In the genomic region with DNA sequence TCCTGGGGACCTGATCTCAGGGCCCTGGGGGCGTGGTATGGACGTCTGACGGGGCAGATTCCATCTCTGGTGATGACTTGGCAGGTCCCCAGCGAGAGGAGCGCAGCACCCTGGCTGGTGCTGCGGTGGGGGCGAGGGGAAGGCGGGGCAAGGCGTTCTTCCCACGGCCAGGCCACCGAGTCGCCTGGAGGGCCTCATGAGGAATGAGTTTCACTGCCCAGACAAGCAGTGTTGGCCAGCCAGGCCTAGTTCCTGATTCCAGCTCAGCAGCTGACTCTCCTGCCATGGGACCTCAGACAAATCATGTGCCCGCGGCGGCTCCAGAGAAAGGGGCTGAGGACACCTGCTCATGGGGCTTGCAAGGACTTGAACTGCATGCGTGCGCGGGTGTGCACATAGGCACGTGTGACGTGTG, we compare ENCODE assay signal across 8 cellular contexts. TPM values are rescaled to one million over a fixed set of nuclear protein-coding genes. Genes with fewer than 3 reads are reported as not detected.
DNase-seq lines count a peak whose midpoint lies in the region; ATAC-seq, FAIRE-seq and TF ChIP-seq lines count a peak whose summit lies in the region.
"Not testable (repeated sequence)": the region's sequence is repeated elsewhere in the genome, so short reads cannot be mapped to it uniquely, and the experiment has no call there.

No MANE protein-coding gene starts in this region.

- WGBS in K562 (ENCODE audit: insufficient coverage, low coverage, missing lambda C conversion rate) = no CpG with 5 or more reads among the region's 20 CpGs
- WGBS in right lobe of liver (ENCODE audit: insufficient coverage, low coverage, low lambda C conversion rate, missing lambda C conversion rate) = no CpG with 5 or more reads among the region's 20 CpGs
- WGBS in upper lobe of left lung, 2 donors = no CpG with 5 or more reads among the region's 20 CpGs

- not testable (repeated sequence) for TF ChIP-seq CTCF in K562 (IDR thresholded peaks at IDR 0.05 in 2 of 3, conservative IDR thresholded peaks at IDR 0.05 in 1 of 3; ENCODE audit: insufficient read depth in 2 of 3, low read depth in 1 of 3, low read length in 3 of 3); right lobe of liver (IDR thresholded peaks at IDR 0.05); upper lobe of left lung (IDR thresholded peaks at IDR 0.05)

- CTCF ChIA-PET in K562 (lab: Yijun Ruan, JAX; ENCODE audit: low intra/inter-chr PET ratio) = not testable (repeated sequence)

- not testable (repeated sequence) for TF ChIP-seq POLR2A in K562 (conservative IDR thresholded peaks at IDR 0.05); right lobe of liver (IDR thresholded peaks at IDR 0.05); upper lobe of left lung (IDR thresholded peaks at IDR 0.05)

- H3K27ac ChIP-seq in K562 (ENCODE audit: extremely low read depth, low read depth, low read length); right lobe of liver; upper lobe of left lung: not testable (repeated sequence)

- in situ Hi-C loops in K562 (cut with MboI) = loop anchor here (25.0 kb wide), 1 partner anchor 132 kb away; a partner anchor contains a TSS

- H3K36me3 ChIP-seq in K562 (ENCODE audit: control insufficient read depth, insufficient read depth, low read length); right lobe of liver; upper lobe of left lung: not testable (repeated sequence)

- not testable (repeated sequence) for H3K4me2 ChIP-seq in K562 (ENCODE audit: insufficient read depth, low read length)

- H3K27me3 ChIP-seq in K562 (ENCODE audit: control insufficient read depth in 2 of 2, insufficient read depth in 2 of 2, low read length in 2 of 2); right lobe of liver; upper lobe of left lung: not testable (repeated sequence)

- not testable (repeated sequence) for DNase-seq in K562 (ENCODE audit: extremely low read depth in 1 of 4, low spot score in 3 of 4); right lobe of liver; upper lobe of left lung

- H4K20me1 ChIP-seq in K562 (replicated peaks; ENCODE audit: control insufficient read depth, insufficient read depth, low read length) = not testable (repeated sequence)

- FAIRE-seq in K562 (lab: Jason Lieb, UNC) = peak; percentile 64

- not testable (repeated sequence) for H2AFZ ChIP-seq in K562 (ENCODE audit: low read depth, low read length)

- POLR2A ChIA-PET in K562 (lab: Yijun Ruan, JAX) = not testable (repeated sequence)

- intact Hi-C loops in K562 (cut with micrococcal nuclease); right lobe of liver (cut with DNase I): not testable (repeated sequence)

- BruUV-seq in K562 (replicated peaks; lab: Mats Ljungman, UMichigan) = not testable (repeated sequence)

- not testable (repeated sequence) for H3K9me3 ChIP-seq in K562 (replicated peaks; ENCODE audit: control insufficient read depth, insufficient read depth, low read depth, low read length); right lobe of liver; upper lobe of left lung

- H3K9me1 ChIP-seq in K562 (ENCODE audit: control insufficient read depth, insufficient read depth, low read length) = not testable (repeated sequence)

- not testable (repeated sequence) for H3K4me3 ChIP-seq in K562, right lobe of liver, upper lobe of left lung

- H3K79me2 ChIP-seq in K562 (ENCODE audit: control insufficient read depth, insufficient read depth, low read length) = not testable (repeated sequence)

- H3K9ac ChIP-seq in K562 (ENCODE audit: insufficient read depth in 1 of 2, low read depth in 2 of 2, low read length in 2 of 2) = not testable (repeated sequence)

- H3K4me1 ChIP-seq in K562 (replicated peaks in 1 of 2; ENCODE audit: control insufficient read depth in 2 of 2, insufficient read depth in 2 of 2, low read length in 2 of 2); right lobe of liver; upper lobe of left lung: not testable (repeated sequence)

- TF ChIP-seq EP300 in K562 (IDR thresholded peaks at IDR 0.05; ENCODE audit: low read length); upper lobe of left lung (IDR thresholded peaks at IDR 0.05): not testable (repeated sequence)

- peak; percentile 27 for ATAC-seq in GM18520 (IDR thresholded peaks at IDR 0.05; ENCODE audit: unreplicated experiment)
- peak; percentile 24 for ATAC-seq in GM19395 (IDR thresholded peaks at IDR 0.05; ENCODE audit: unreplicated experiment)
- ATAC-seq in HG02588 (IDR thresholded peaks at IDR 0.05; ENCODE audit: unreplicated experiment) = peak; percentile 28
- ATAC-seq in HG03045 (IDR thresholded peaks at IDR 0.05; ENCODE audit: unreplicated experiment) = peak; percentile 14
- ATAC-seq in HG03521 (IDR thresholded peaks at IDR 0.05; ENCODE audit: unreplicated experiment) = peak; percentile 16
- peak; percentile 87 for ATAC-seq in K562
- peak; percentile 42 to 64 (median 52) for ATAC-seq in right lobe of liver
- peak; percentile 61 to 65 for ATAC-seq in upper lobe of left lung (ENCODE audit: low FRiP score in 2 of 2)

- TF ChIP-seq RAD21 in K562 (CRISPR knock-in tag; conservative IDR thresholded peaks at IDR 0.05 in 1 of 2, IDR thresholded peaks at IDR 0.05 in 1 of 2) = not testable (repeated sequence)

RNA-seq across cellular contexts. Expression of a gene that starts 21.3 kb away (rescaled TPM):
- 125 and 198 TPM in 2 replicates for total RNA-seq in K562 (2011; cell fraction: chromatin; rRNA removed; ENCODE audit: low replicate concordance)
- 96.3 and 112 TPM in 2 replicates for total RNA-seq in K562 (2011; cell fraction: nucleolus; rRNA removed)
- total RNA-seq in K562 (2011; cell fraction: nucleoplasm; rRNA removed) = 120 and 121 TPM in 2 replicates
- 45.4 and 64.8 TPM in 2 replicates for total RNA-seq in K562 (2014; rRNA removed)
- 20.4 and 26.6 TPM in 2 replicates for total RNA-seq in K562 (2014; rRNA removed; fragmentation: Illumina TruSeq; extraction: Trizol)
- 37.8 and 39.5 TPM in 2 replicates for total RNA-seq in K562 (2015; rRNA removed; fragmentation: Illumina TruSeq; extraction: Trizol)
- total RNA-seq in K562 (2021) = 70.1 and 77.0 TPM in 2 replicates
- 45.4 and 47.3 TPM in 2 replicates for polyA plus RNA-seq in K562 (2011; rRNA removed)
- 50.0 and 94.6 TPM in 2 replicates for polyA plus RNA-seq in K562 (2011; cell fraction: cytosol; rRNA removed)
- 97.1 and 134 TPM in 2 replicates for polyA plus RNA-seq in K562 (2011; cell fraction: nucleus; rRNA removed)
- polyA plus RNA-seq in K562 (2012) = 55.4 and 77.7 TPM in 2 replicates
- 25.3 and 36.6 TPM in 2 replicates for polyA plus RNA-seq in K562 (2014; fragmentation: Illumina TruSeq; extraction: Trizol)
- polyA plus RNA-seq in K562 (2014; fragmentation: Nextera tagmentation; extraction: Ambion mirVana) = 10 to 100 TPM; 11.2 to 24.9 TPM
- polyA plus RNA-seq in K562 (2014; rRNA removed) = 65.4 and 78.6 TPM in 2 replicates
- 22.0 and 25.5 TPM in 2 replicates for polyA minus RNA-seq in K562 (2011; rRNA and poly(A)+ RNA removed)
- polyA minus RNA-seq in K562 (2011; cell fraction: cytosol; rRNA and poly(A)+ RNA removed) = 21.8 and 29.4 TPM in 2 replicates
- polyA minus RNA-seq in K562 (2011; cell fraction: nucleus; rRNA and poly(A)+ RNA removed) = 43.9 and 44.2 TPM in 2 replicates
- 10 to 100 TPM in 3 of 6 experiments, 1 to 10 TPM in 3; 5.8 to 83.8 (median 11.1) TPM for total RNA-seq in right lobe of liver
- 10 to 100 TPM in 3 of 6 donors, 1 to 10 TPM in 3; 4.9 to 51.7 (median 10.2) TPM for total RNA-seq in upper lobe of left lung

RNA-seq across cellular contexts. Expression of a gene that starts 47.6 kb away (rescaled TPM):
- 95.1 and 192 TPM in 2 replicates for total RNA-seq in K562 (2011; cell fraction: chromatin; rRNA removed; ENCODE audit: low replicate concordance)
- total RNA-seq in K562 (2011; cell fraction: nucleolus; rRNA removed) = 89.4 and 101 TPM in 2 replicates
- 53.8 and 68.3 TPM in 2 replicates for total RNA-seq in K562 (2011; cell fraction: nucleoplasm; rRNA removed)
- total RNA-seq in K562 (2014; rRNA removed) (47.0 and 58.9 TPM in 2 replicates), K562 (2014; rRNA removed; fragmentation: Illumina TruSeq; extraction: Trizol) (23.1 and 24.6 TPM in 2 replicates), K562 (2015; rRNA removed; fragmentation: Illumina TruSeq; extraction: Trizol) (33.1 and 36.6 TPM in 2 replicates), K562 (2021) (46.5 and 57.6 TPM in 2 replicates), right lobe of liver (1 to 10 TPM in 5 of 6 experiments, under 1 TPM in 1; 0.93 to 7.5 (median 3.0) TPM), upper lobe of left lung (10 to 100 TPM in 2 of 6 donors, 1 to 10 TPM in 4; 2.0 to 15.7 (median 3.1) TPM)
- polyA plus RNA-seq in K562 (2011; rRNA removed) (27.7 and 28.7 TPM in 2 replicates), K562 (2014; fragmentation: Illumina TruSeq; extraction: Trizol) (31.1 and 35.2 TPM in 2 replicates), K562 (2014; fragmentation: Nextera tagmentation; extraction: Ambion mirVana) (1 to 10 TPM in 1 of 2 experiments, under 1 TPM in 1; 0.72 to 1.9 TPM), K562 (2014; rRNA removed) (35.3 and 40.6 TPM in 2 replicates)
- 30.3 and 42.8 TPM in 2 replicates for polyA plus RNA-seq in K562 (2011; cell fraction: cytosol; rRNA removed)
- 69.1 and 77.4 TPM in 2 replicates for polyA plus RNA-seq in K562 (2011; cell fraction: nucleus; rRNA removed)
- polyA plus RNA-seq in K562 (2012) = 19.4 and 34.4 TPM in 2 replicates
- polyA minus RNA-seq in K562 (2011; rRNA and poly(A)+ RNA removed) = 28.2 and 34.5 TPM in 2 replicates
- polyA minus RNA-seq in K562 (2011; cell fraction: cytosol; rRNA and poly(A)+ RNA removed) = 22.5 and 27.6 TPM in 2 replicates
- 32.7 and 47.2 TPM in 2 replicates for polyA minus RNA-seq in K562 (2011; cell fraction: nucleus; rRNA and poly(A)+ RNA removed)

Comparison
In these comparisons a context has a peak if more than half of its experiments do, and no peak if none do; other contexts are left out.
1. ATAC-seq: peak in every context shown above with its lines; median percentile 87 in K562; 63 in upper lobe of left lung; 52 in right lobe of liver; 28 in HG02588; 27 in GM18520; 24 in GM19395; 16 in HG03521; 14 in HG03045.